ENCODE assay signal across 1 cellular context in genomic region chr17:28902819-28903545, GRCh38.
A peak's percentile ranks its signal among the peaks of the same experiment; 100 is the strongest.
TF ChIP-seq lines count a peak whose summit lies in the region.

Gene DHRS13, minus strand, starts transcription at chr17:28903079. Its CDS starts 135 bp downstream, at chr17:28902944.

TF ChIP-seq in HepG2, 621 proteins besides CTCF, POLR2A, EP300 and RAD21 (continued from another document):
- TF ChIP-seq ZHX2 (IDR thresholded peaks at IDR 0.05; ENCODE audit: low read depth) (0 out of 2 replicates have a peak, but pooled peaks have one; percentile 41), ZHX2 (CRISPR knock-in tag; IDR thresholded peaks at IDR 0.05; ENCODE audit: borderline replicate concordance) (no peak), HNRNPK (IDR thresholded peaks at IDR 0.05; ENCODE audit: low read depth, low read length, poor library complexity, severe bottlenecking) (peak; percentile 9), ZNF747 (CRISPR knock-in tag; IDR thresholded peaks at IDR 0.05; ENCODE audit: borderline replicate concordance) (no peak), TERF1 (CRISPR knock-in tag; IDR thresholded peaks at IDR 0.05) (no peak), SAP130 (CRISPR knock-in tag; IDR thresholded peaks at IDR 0.05; ENCODE audit: low read depth) (peak; percentile 96), ZBTB7B (CRISPR knock-in tag; IDR thresholded peaks at IDR 0.05) (peak; percentile 77), PLRG1 (conservative IDR thresholded peaks at IDR 0.05) (no peak), BHLHE40 (IDR thresholded peaks at IDR 0.05; ENCODE audit: low read length) (peak; percentile 85), ZNF441 (CRISPR knock-in tag; IDR thresholded peaks at IDR 0.05; ENCODE audit: borderline replicate concordance) (peak; percentile 33; the same call in 1 of the 2 replicates), ZNF382 (CRISPR knock-in tag; IDR thresholded peaks at IDR 0.05; ENCODE audit: borderline replicate concordance) (no peak), SRSF4 (IDR thresholded peaks at IDR 0.05; ENCODE audit: low read depth, low read length, poor library complexity, severe bottlenecking) (no peak), ZIK1 (CRISPR knock-in tag; IDR thresholded peaks at IDR 0.05; ENCODE audit: borderline replicate concordance, low read depth) (peak; percentile 80), NCOA1 (CRISPR knock-in tag; IDR thresholded peaks at IDR 0.05) (no peak), ZNF282 (IDR thresholded peaks at IDR 0.05; ENCODE audit: partially characterized antibody) (no peak), ZNF205 (CRISPR knock-in tag; IDR thresholded peaks at IDR 0.05) (peak; percentile 86), HMGXB4 (CRISPR knock-in tag; IDR thresholded peaks at IDR 0.05; ENCODE audit: borderline replicate concordance in 1 of 2, low read depth in 1 of 2) (peak; percentile 99 to 100), MIXL1 (CRISPR knock-in tag; IDR thresholded peaks at IDR 0.05) (peak; percentile 83), SIN3B (IDR thresholded peaks at IDR 0.05; ENCODE audit: low read length) (peak; percentile 45; the same call in 1 of the 2 replicates), ZNF142 (CRISPR knock-in tag; IDR thresholded peaks at IDR 0.05) (peak; percentile 41; the same call in 1 of the 2 replicates), MAZ (IDR thresholded peaks at IDR 0.05; ENCODE audit: borderline replicate concordance, low read depth, low read length) (peak; percentile 89), MAZ (CRISPR knock-in tag; IDR thresholded peaks at IDR 0.05; ENCODE audit: low read depth) (peak; percentile 97), ZNF251 (CRISPR knock-in tag; IDR thresholded peaks at IDR 0.05) (no peak)
